ENCODE assay signal across 9 cellular contexts in genomic region chr11:122207505-122207904, GRCh38.
DNase-seq lines count a peak whose midpoint lies in the region; ATAC-seq and TF ChIP-seq lines count a peak whose summit lies in the region.
"Had no signal": no experiment of that assay in that cellular context is flagged by ENCODE, and none has a peak within 500 bp of the region (broad histone marks: within the 10 kb centered on the region; RNA-seq: fewer than 3 reads in every experiment).

No MANE protein-coding gene starts in this region.

- ATAC-seq in GM21423 (IDR thresholded peaks at IDR 0.05; ENCODE audit: unreplicated experiment): no peak

- H2AFZ ChIP-seq in ACC112 (ENCODE audit: low read length, unreplicated experiment) (peak overlapping the region; percentile 68), fibroblast of lung (ENCODE audit: low read length) (no peak overlapping the region)

- DNase-seq in fibroblast of lung (ENCODE audit: low read depth in 2 of 2) (peak; percentile 90 to 93), pons (ENCODE audit: low spot score) (peak; percentile 54), GM20000 (ENCODE audit: low spot score) (no peak), GDM1 (lab: John Stamatoyannopoulos, UW) (no peak), GM19240 (ENCODE audit: insufficient read length, low spot score) (no peak)
- DNase-seq: MM.1S had no signal

- peak overlapping the region; percentile 97 for H3K27ac ChIP-seq in ACC112 (ENCODE audit: low read depth, low read length)
- H3K27ac ChIP-seq in fibroblast of lung (ENCODE audit: insufficient read depth, low read length): peak overlapping the region; percentile 88

- H3K4me1 ChIP-seq in ACC112 (ENCODE audit: control insufficient read depth, insufficient read depth, low read length, unreplicated experiment) (peaks cover 83% of the 10 kb centered on the region), fibroblast of lung (ENCODE audit: control insufficient read depth, extremely low read depth, insufficient read depth, low read length) (peaks cover 47% of the 10 kb centered on the region)

- H3K79me2 ChIP-seq in ACC112 (ENCODE audit: control insufficient read depth, insufficient read depth, low read length, unreplicated experiment) (peaks cover 51% of the 10 kb centered on the region), fibroblast of lung (ENCODE audit: control insufficient read depth, insufficient read depth, low read length) (peaks cover 44% of the 10 kb centered on the region)

- H3K27me3 ChIP-seq in ACC112 (ENCODE audit: insufficient read depth, low read length) (no peaks in the 10 kb centered on the region), fibroblast of lung (ENCODE audit: control insufficient read depth, insufficient read depth, low read length) (no peaks in the 10 kb centered on the region)

- no peaks in the 10 kb centered on the region for H4K20me1 ChIP-seq in fibroblast of lung (ENCODE audit: control insufficient read depth, extremely low read depth, insufficient read depth, low read length)

- peak overlapping the region; percentile 25 for H3K9ac ChIP-seq in fibroblast of lung (ENCODE audit: insufficient read depth, low read length)

- H3K9me3 ChIP-seq in fibroblast of lung (ENCODE audit: control insufficient read depth, insufficient read depth, low read depth, low read length): no peaks in the 10 kb centered on the region

- peak overlapping the region; percentile 45 for H3K4me3 ChIP-seq in ACC112 (ENCODE audit: low read depth, low read length)
- H3K4me3 ChIP-seq in fibroblast of lung (replicated peaks in 1 of 4; ENCODE audit: control extremely low read depth in 1 of 4, insufficient read depth in 1 of 4, low read depth in 3 of 4, low read length in 4 of 4): peak overlapping the region; percentile 9 to 56 (median 40)

- H3K4me2 ChIP-seq in fibroblast of lung (ENCODE audit: extremely low read depth, insufficient read depth, low read length): peak overlapping the region; percentile 36

- TF ChIP-seq CTCF in fibroblast of lung (conservative IDR thresholded peaks at IDR 0.05 in 1 of 2, IDR thresholded peaks at IDR 0.05 in 1 of 2; ENCODE audit: low read depth in 1 of 2, low read length in 2 of 2) (no peak), GM20000 (IDR thresholded peaks at IDR 0.05; ENCODE audit: extremely low read depth, missing control alignments) (no peak)

- H3K36me3 ChIP-seq in ACC112 (ENCODE audit: insufficient read depth, low read length) (no peaks in the 10 kb centered on the region), fibroblast of lung (ENCODE audit: control insufficient read depth, insufficient read depth, low read length) (no peaks in the 10 kb centered on the region)

TF ChIP-seq in PFSK-1, 5 proteins besides CTCF, POLR2A, EP300 and RAD21:
- TF ChIP-seq POLR2AphosphoS5 (IDR thresholded peaks at IDR 0.05; ENCODE audit: low read depth, low read length): peak; percentile 65
- TF ChIP-seq, protein P1, sequence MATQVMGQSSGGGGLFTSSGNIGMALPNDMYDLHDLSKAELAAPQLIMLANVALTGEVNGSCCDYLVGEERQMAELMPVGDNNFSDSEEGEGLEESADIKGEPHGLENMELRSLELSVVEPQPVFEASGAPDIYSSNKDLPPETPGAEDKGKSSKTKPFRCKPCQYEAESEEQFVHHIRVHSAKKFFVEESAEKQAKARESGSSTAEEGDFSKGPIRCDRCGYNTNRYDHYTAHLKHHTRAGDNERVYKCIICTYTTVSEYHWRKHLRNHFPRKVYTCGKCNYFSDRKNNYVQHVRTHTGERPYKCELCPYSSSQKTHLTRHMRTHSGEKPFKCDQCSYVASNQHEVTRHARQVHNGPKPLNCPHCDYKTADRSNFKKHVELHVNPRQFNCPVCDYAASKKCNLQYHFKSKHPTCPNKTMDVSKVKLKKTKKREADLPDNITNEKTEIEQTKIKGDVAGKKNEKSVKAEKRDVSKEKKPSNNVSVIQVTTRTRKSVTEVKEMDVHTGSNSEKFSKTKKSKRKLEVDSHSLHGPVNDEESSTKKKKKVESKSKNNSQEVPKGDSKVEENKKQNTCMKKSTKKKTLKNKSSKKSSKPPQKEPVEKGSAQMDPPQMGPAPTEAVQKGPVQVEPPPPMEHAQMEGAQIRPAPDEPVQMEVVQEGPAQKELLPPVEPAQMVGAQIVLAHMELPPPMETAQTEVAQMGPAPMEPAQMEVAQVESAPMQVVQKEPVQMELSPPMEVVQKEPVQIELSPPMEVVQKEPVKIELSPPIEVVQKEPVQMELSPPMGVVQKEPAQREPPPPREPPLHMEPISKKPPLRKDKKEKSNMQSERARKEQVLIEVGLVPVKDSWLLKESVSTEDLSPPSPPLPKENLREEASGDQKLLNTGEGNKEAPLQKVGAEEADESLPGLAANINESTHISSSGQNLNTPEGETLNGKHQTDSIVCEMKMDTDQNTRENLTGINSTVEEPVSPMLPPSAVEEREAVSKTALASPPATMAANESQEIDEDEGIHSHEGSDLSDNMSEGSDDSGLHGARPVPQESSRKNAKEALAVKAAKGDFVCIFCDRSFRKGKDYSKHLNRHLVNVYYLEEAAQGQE (IDR thresholded peaks at IDR 0.05; ENCODE audit: insufficient read depth in 1 of 2, low read depth in 2 of 2, low read length in 2 of 2): peak in 1 of 2 experiments; percentile 34; a peak in 1 of 4 replicates
- no peak for TF ChIP-seq FOXP2 (optimal IDR thresholded peaks at IDR 0.05; ENCODE audit: borderline replicate concordance, extremely low read depth, extremely low read length, insufficient read depth)
- TF ChIP-seq SIN3A (IDR thresholded peaks at IDR 0.05; ENCODE audit: borderline replicate concordance, insufficient read depth, low read length): peak; percentile 77; the same call in 1 of the 2 replicates

Comparison
In these comparisons a context has a peak if more than half of its experiments do, and no peak if none do; other contexts are left out.
1. DNase-seq: peak in fibroblast of lung (2 of 2) and pons (single experiment); none in GM20000 (single experiment), GDM1 (single experiment) and GM19240 (single experiment).